21 cellular contexts compared by ENCODE assay signal in the genomic region with DNA sequence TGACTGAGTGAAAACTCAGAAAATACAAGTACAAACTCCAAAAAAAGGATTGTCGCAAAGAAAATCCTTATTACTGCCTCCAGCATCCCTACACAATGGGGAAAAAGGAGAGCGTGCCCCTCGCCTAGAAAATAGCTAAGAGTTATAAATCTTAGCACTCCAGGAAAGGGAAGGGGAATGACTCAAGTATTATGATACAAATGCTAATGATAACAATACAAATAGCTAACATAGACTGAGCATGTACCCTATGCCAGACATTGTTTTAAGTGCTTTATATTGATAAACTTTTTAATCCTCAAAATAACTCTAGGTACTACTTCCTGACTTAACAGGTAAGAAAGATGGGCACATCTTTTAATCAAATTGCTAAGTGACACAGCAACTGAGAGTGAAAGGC.
DNase-seq lines count a peak whose midpoint lies in the region; ATAC-seq, FAIRE-seq and TF ChIP-seq lines count a peak whose summit lies in the region.
"Had no signal": no experiment of that assay in that cellular context is flagged by ENCODE, and none has a peak within 500 bp of the region (broad histone marks: within the 10 kb centered on the region; RNA-seq: fewer than 3 reads in every experiment).

No MANE protein-coding gene starts in this region.

- no peak overlapping the region for H3K18ac ChIP-seq in H1 (ENCODE audit: extremely low read depth, low read length)
- H3K18ac ChIP-seq in neuronal stem cell (ENCODE audit: low read length): no peak overlapping the region

- H3K79me1 ChIP-seq in H1 (ENCODE audit: low read depth, low read length) (no peaks in the 10 kb centered on the region), neuronal stem cell (ENCODE audit: low read depth, low read length) (no peaks in the 10 kb centered on the region)

- TF ChIP-seq CTCF in KMS-11 (conservative IDR thresholded peaks at IDR 0.05; ENCODE audit: low read depth, low read length) (no peak), H1 (IDR thresholded peaks at IDR 0.05; ENCODE audit: control extremely low read depth in 1 of 3, insufficient read depth in 1 of 3, low read depth in 1 of 3, low read length in 3 of 3) (no peak), osteoblast (IDR thresholded peaks at IDR 0.05; ENCODE audit: extremely low read depth, low read depth, low read length) (no peak), foreskin fibroblast (IDR thresholded peaks at IDR 0.05; ENCODE audit: low read depth, low read length) (no peak)

- H4K20me1 ChIP-seq in KMS-11 (ENCODE audit: insufficient read depth): no peaks in the 10 kb centered on the region
- no peaks in the 10 kb centered on the region for H4K20me1 ChIP-seq in H1 (replicated peaks in 1 of 2; ENCODE audit: control insufficient read depth in 1 of 2, insufficient read depth in 2 of 2, low read length in 2 of 2)
- no peaks in the 10 kb centered on the region for H4K20me1 ChIP-seq in osteoblast (ENCODE audit: insufficient read depth, low read length)

- H2AFZ ChIP-seq in KMS-11 (ENCODE audit: low read depth): peak overlapping the region; percentile 40; the same call in 1 of the 2 replicates
- peak overlapping the region; percentile 97; the same call in 1 of the 2 replicates for H2AFZ ChIP-seq in H1 (ENCODE audit: low read length)
- peak overlapping the region; percentile 37 for H2AFZ ChIP-seq in osteoblast (ENCODE audit: low read length)
- no peak overlapping the region for H2AFZ ChIP-seq in neuronal stem cell (ENCODE audit: low read length)

- H3K4ac ChIP-seq in H1 (replicated peaks; ENCODE audit: insufficient read length, low read depth, low read length): no peak overlapping the region
- no peak overlapping the region for H3K4ac ChIP-seq in neuronal stem cell (ENCODE audit: low read length)

- H3K4me3 ChIP-seq in KMS-11 (IDR thresholded peaks at IDR 0.05; ENCODE audit: insufficient read depth, low read depth, low read length) (no peak overlapping the region), H1 (ENCODE audit: extremely low read depth in 1 of 4, insufficient read depth in 2 of 4, low read depth in 3 of 4, low read length in 4 of 4) (no peak overlapping the region), osteoblast (ENCODE audit: insufficient read depth, low read length) (no peak overlapping the region), foreskin fibroblast (ENCODE audit: low read depth in 1 of 2, low read length in 2 of 2) (no peak overlapping the region), neuronal stem cell (ENCODE audit: low read length in 2 of 2) (no peak overlapping the region)
- no peak overlapping the region for H3K4me3 ChIP-seq in effector memory CD4-positive, alpha-beta T cell (ENCODE audit: insufficient read depth, low read depth, low read length, poor library complexity, severe bottlenecking)

- H3K27ac ChIP-seq in KMS-11: no peak overlapping the region
- H3K27ac ChIP-seq in H1 (ENCODE audit: low read depth, low read length): no peak overlapping the region
- H3K27ac ChIP-seq in osteoblast (ENCODE audit: low read depth, low read length): no peak overlapping the region
- no peak overlapping the region for H3K27ac ChIP-seq in effector memory CD4-positive, alpha-beta T cell (ENCODE audit: insufficient read depth, low read length, poor library complexity, severe bottlenecking)
- H3K27ac ChIP-seq in neuronal stem cell (replicated peaks; ENCODE audit: low read length): no peak overlapping the region
- H3K27ac ChIP-seq: C4-2B, HL-60 had no signal

- H3K4me2 ChIP-seq in KMS-11 (no peak overlapping the region), H1 (ENCODE audit: insufficient read depth in 1 of 2, low read depth in 2 of 2, low read length in 2 of 2) (no peak overlapping the region), osteoblast (ENCODE audit: insufficient read depth, low read length) (no peak overlapping the region), neuronal stem cell (ENCODE audit: insufficient read depth, low read length, poor library complexity, severe bottlenecking) (no peak overlapping the region)

- no peaks in the 10 kb centered on the region for H3K23me2 ChIP-seq in H1 (ENCODE audit: low read depth, low read length)

- no peak overlapping the region for H2BK20ac ChIP-seq in H1 (ENCODE audit: low read length)

- H2BK120ac ChIP-seq in H1 (replicated peaks; ENCODE audit: low read depth, low read length): no peak overlapping the region
- no peak overlapping the region for H2BK120ac ChIP-seq in neuronal stem cell (ENCODE audit: low read depth, low read length)

- no peak overlapping the region for H2AK5ac ChIP-seq in H1 (ENCODE audit: low read depth, low read length)
- no peak overlapping the region for H2AK5ac ChIP-seq in neuronal stem cell (ENCODE audit: low read depth, low read length)

- WGBS in H1 (ENCODE audit: extremely low coverage in 1 of 2, insufficient coverage in 1 of 2, insufficient read length in 1 of 2, insufficient replicate concordance in 2 of 2, low coverage in 1 of 2, low lambda C conversion rate in 2 of 2, missing lambda C conversion rate in 1 of 2), 2 experiments: 75% methylated on average over 3 of the region's 3 CpGs; no CpG with 5 or more reads in 1 of the 2 experiments
- no CpG with 5 or more reads among the region's 3 CpGs for WGBS in neuronal stem cell (ENCODE audit: extremely low coverage in 2 of 2, insufficient read length in 2 of 2, insufficient replicate concordance in 1 of 2), 2 donors

- no peak for TF ChIP-seq RAD21 in H1 (IDR thresholded peaks at IDR 0.05 in 1 of 2, conservative IDR thresholded peaks at IDR 0.05 in 1 of 2; ENCODE audit: low read depth in 2 of 2, low read length in 2 of 2)

- H3K4me1 ChIP-seq in KMS-11 (ENCODE audit: low read depth, poor library complexity, severe bottlenecking): peaks cover 4% of the 10 kb centered on the region
- H3K4me1 ChIP-seq in H1 (replicated peaks in 1 of 4; ENCODE audit: control insufficient read depth in 3 of 4, insufficient read depth in 4 of 4, low read length in 3 of 4): peaks cover 0 to 5% (median 1%) of the 10 kb centered on the region in 4 experiments; a peak in 2 of 7 replicates
- H3K4me1 ChIP-seq in osteoblast (ENCODE audit: insufficient read depth, low read length): no peaks in the 10 kb centered on the region
- no peaks in the 10 kb centered on the region for H3K4me1 ChIP-seq in effector memory CD4-positive, alpha-beta T cell (ENCODE audit: control insufficient read depth, insufficient read depth, low read length, poor library complexity, severe bottlenecking)
- H3K4me1 ChIP-seq in neuronal stem cell (ENCODE audit: control insufficient read depth in 2 of 2, insufficient read depth in 1 of 2, low read depth in 1 of 2, low read length in 2 of 2): peaks cover 0 to 4% of the 10 kb centered on the region in 2 donors

- H3K36me3 ChIP-seq in KMS-11 (ENCODE audit: insufficient read depth): no peaks in the 10 kb centered on the region
- no peaks in the 10 kb centered on the region for H3K36me3 ChIP-seq in H1 (ENCODE audit: control insufficient read depth in 2 of 4, insufficient read depth in 4 of 4, low read length in 3 of 4)
- no peaks in the 10 kb centered on the region for H3K36me3 ChIP-seq in osteoblast (ENCODE audit: insufficient read depth, low read length)
- H3K36me3 ChIP-seq in effector memory CD4-positive, alpha-beta T cell (ENCODE audit: control insufficient read depth, insufficient read depth, low read length): no peaks in the 10 kb centered on the region
- no peaks in the 10 kb centered on the region for H3K36me3 ChIP-seq in neuronal stem cell (replicated peaks in 1 of 2; ENCODE audit: control insufficient read depth in 2 of 2, insufficient read depth in 2 of 2, low read length in 2 of 2)

- H3K9ac ChIP-seq in KMS-11 (no peak overlapping the region), H1 (replicated peaks in 1 of 4; ENCODE audit: extremely low read depth in 1 of 4, low read depth in 3 of 4, low read length in 3 of 4) (no peak overlapping the region), neuronal stem cell (ENCODE audit: low read depth, low read length, poor library complexity) (no peak overlapping the region)

- FAIRE-seq in GM19239 (lab: Jason Lieb, UNC) (peak; percentile 40), H1 (lab: Jason Lieb, UNC) (no peak)
- FAIRE-seq: A204.1, RCC 7860 had no signal

- H2BK12ac ChIP-seq in H1 (ENCODE audit: low read depth, low read length): no peak overlapping the region
- H2BK12ac ChIP-seq in neuronal stem cell (ENCODE audit: low read length): no peak overlapping the region

- H3K9me3 ChIP-seq in H1 (ENCODE audit: insufficient read depth in 2 of 2, low read depth in 1 of 2, low read length in 1 of 2) (no peaks in the 10 kb centered on the region), osteoblast (ENCODE audit: low read depth, low read length) (no peaks in the 10 kb centered on the region), neuronal stem cell (replicated peaks in 1 of 2; ENCODE audit: control insufficient read depth in 2 of 2, insufficient read depth in 1 of 2, low read depth in 1 of 2, low read length in 2 of 2) (no peaks in the 10 kb centered on the region)
- no peaks in the 10 kb centered on the region for H3K9me3 ChIP-seq in effector memory CD4-positive, alpha-beta T cell (ENCODE audit: control insufficient read depth, low read length)

- H4K91ac ChIP-seq in H1 (replicated peaks; ENCODE audit: insufficient read length, low read length) (no peak overlapping the region), neuronal stem cell (ENCODE audit: low read depth, low read length, poor library complexity) (no peak overlapping the region)

- ATAC-seq in HG03460 (IDR thresholded peaks at IDR 0.05; ENCODE audit: unreplicated experiment): no peak

- H3K56ac ChIP-seq in H1 (replicated peaks; ENCODE audit: insufficient read length, low read depth, low read length): no peak overlapping the region

- TF ChIP-seq EP300 in H1 (IDR thresholded peaks at IDR 0.05; ENCODE audit: borderline replicate concordance in 1 of 2, low read depth in 2 of 2, low read length in 2 of 2): no peak

- no peak overlapping the region for H4K5ac ChIP-seq in H1 (ENCODE audit: insufficient read length, low read depth, low read length)

- no peaks in the 10 kb centered on the region for H3K27me3 ChIP-seq in KMS-11 (ENCODE audit: insufficient read depth, low read depth)
- no peaks in the 10 kb centered on the region for H3K27me3 ChIP-seq in H1 (replicated peaks in 1 of 4; ENCODE audit: control insufficient read depth in 3 of 4, extremely low read depth in 1 of 4, insufficient read depth in 3 of 4, low read length in 3 of 4)
- H3K27me3 ChIP-seq in osteoblast (ENCODE audit: insufficient read depth, low read length): no peaks in the 10 kb centered on the region
- no peaks in the 10 kb centered on the region for H3K27me3 ChIP-seq in effector memory CD4-positive, alpha-beta T cell (replicated peaks; ENCODE audit: control insufficient read depth, insufficient read depth, low read length, poor library complexity, severe bottlenecking)
- no peaks in the 10 kb centered on the region for H3K27me3 ChIP-seq in neuronal stem cell (ENCODE audit: control insufficient read depth in 3 of 3, insufficient read depth in 3 of 3, low read depth in 1 of 3, low read length in 3 of 3)

- POLR2A ChIA-PET in H1 (lab: Charles Lee; ENCODE audit: partially characterized antibody): interaction anchor here (1.4 to 1.7 kb wide), 2 partner anchors 9 to 14 kb away, joined by 3 to 6 read pairs; no protein-coding TSS in a partner anchor

- CTCF ChIA-PET in H1 (lab: Charles Lee; ENCODE audit: partially characterized antibody): interaction anchor here (0.7 to 1.1 kb wide), 3 partner anchors 10 to 29 kb away, joined by 3 to 4 read pairs (median 3); no protein-coding TSS in a partner anchor

- H2BK15ac ChIP-seq in H1 (ENCODE audit: low read length) (no peak overlapping the region), neuronal stem cell (ENCODE audit: low read length) (no peak overlapping the region)

- H3K79me2 ChIP-seq in KMS-11 (ENCODE audit: insufficient read depth, low read depth) (no peaks in the 10 kb centered on the region), H1 (ENCODE audit: control insufficient read depth in 1 of 2, insufficient read depth in 2 of 2, low read length in 2 of 2) (no peaks in the 10 kb centered on the region), osteoblast (ENCODE audit: insufficient read depth, low read length) (no peaks in the 10 kb centered on the region)

- no peak overlapping the region for H4K8ac ChIP-seq in H1 (ENCODE audit: extremely low read depth, insufficient read depth, low read length)
- no peak overlapping the region for H4K8ac ChIP-seq in neuronal stem cell (ENCODE audit: low read depth, low read length)

- DNase-seq in GM19239 (ENCODE audit: insufficient read length, low spot score): no peak
- DNase-seq in H1 (ENCODE audit: low read depth in 1 of 2, low spot score in 2 of 2): no peak
- DNase-seq in osteoblast (ENCODE audit: insufficient read length, low spot score, missing footprints): no peak
- no peak for DNase-seq in effector memory CD4-positive, alpha-beta T cell
- DNase-seq in foreskin fibroblast: no peak
- no peak for DNase-seq in neuronal stem cell (ENCODE audit: low spot score)
- DNase-seq: GF-D8, HFFc6, KG1, MV-4-11, NCI-H1105 treated with DMSO at 0.1 percent for 48 hours, NCI-H2081, NCI-H2171 treated with DMSO at 0.1 percent for 48 hours, NCI-H524 treated with DMSO at 0.1 percent for 48 hours, NCI-H82 had no signal

- TF ChIP-seq POLR2A in H1 (IDR thresholded peaks at IDR 0.05; ENCODE audit: control extremely low read depth in 1 of 2, low read depth in 2 of 2, low read length in 2 of 2): no peak

- H3K14ac ChIP-seq in H1 (ENCODE audit: insufficient read length) (no peak overlapping the region), neuronal stem cell (ENCODE audit: low read length) (no peak overlapping the region)

- H3K23ac ChIP-seq in H1 (ENCODE audit: insufficient read length): no peak overlapping the region
- H3K23ac ChIP-seq in neuronal stem cell (ENCODE audit: low read depth, low read length, poor library complexity): no peak overlapping the region

- H2BK5ac ChIP-seq in H1 (ENCODE audit: low read depth, low read length): no peak overlapping the region
- H2BK5ac ChIP-seq in neuronal stem cell (ENCODE audit: low read length): no peak overlapping the region
